In the genomic region with DNA sequence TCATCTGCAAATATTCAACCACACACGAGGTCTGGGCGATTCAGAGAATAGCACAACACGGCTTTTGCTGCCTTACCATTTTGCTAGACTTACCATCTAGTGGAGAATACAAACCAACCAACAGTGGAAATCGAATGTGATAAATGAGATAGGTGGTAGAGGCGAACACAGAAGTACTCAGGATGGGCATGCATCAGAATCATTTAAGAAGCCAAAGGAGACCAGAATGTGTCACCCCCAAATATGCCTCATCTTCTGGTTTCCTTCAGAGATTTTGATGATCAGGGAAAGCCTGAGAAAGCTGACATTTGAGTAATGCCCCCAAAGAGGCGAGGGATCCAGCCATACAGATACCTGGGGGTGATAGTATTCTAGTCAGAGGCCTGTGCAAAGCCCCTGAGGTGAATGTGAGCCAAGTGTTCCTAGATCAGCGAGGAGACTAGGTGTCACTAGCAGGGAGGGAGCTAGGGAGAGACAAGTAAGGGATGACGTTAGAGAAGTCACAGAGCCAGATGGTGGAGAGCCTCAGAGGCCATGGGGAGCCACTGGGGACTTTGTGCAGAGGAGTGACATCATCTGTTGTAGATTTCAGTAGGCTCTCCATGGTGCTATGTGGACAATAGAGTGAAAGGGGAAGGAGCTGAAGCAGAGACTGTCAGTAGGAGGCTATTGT, we compare ENCODE assay signal across 8 cellular contexts. TPM values are rescaled to one million over a fixed set of nuclear protein-coding genes. Genes with fewer than 3 reads are reported as not detected.
A peak's percentile ranks its signal among the peaks of the same experiment; 100 is the strongest.
DNase-seq lines count a peak whose midpoint lies in the region; ATAC-seq lines count a peak whose summit lies in the region.

No MANE protein-coding gene starts in this region.

- ATAC-seq in HG03095 (IDR thresholded peaks at IDR 0.05; ENCODE audit: unreplicated experiment) (no peak), GM21381 (IDR thresholded peaks at IDR 0.05; ENCODE audit: unreplicated experiment) (no peak)

- peak; percentile 45 for DNase-seq in stimulated activated CD4-positive, alpha-beta T cell treated with anti-CD3 and anti-CD28 coated beads, Interleukin-15, amount 100 ng/mL, for 24 hours
- no peak for DNase-seq in stimulated activated CD4-positive, alpha-beta T cell treated with anti-CD3 and anti-CD28 coated beads, Interleukin-12 subunit alpha, Interleukin-12 subunit beta, amount 100 ng/mL, for 4 hours
- DNase-seq in RPMI8226 (peak; percentile 32), epithelial cell of prostate (ENCODE audit: low read depth, low spot score) (no peak), occipital lobe (lab: John Stamatoyannopoulos, UW) (no peak)
- DNase-seq in stimulated activated CD4-positive, alpha-beta T cell treated with anti-CD3 and anti-CD28 coated beads, Interleukin-4, amount 100 ng/mL, for 1 hour: peak; percentile 14

- H3K27ac ChIP-seq in epithelial cell of prostate: peak overlapping the region; percentile 96

RNA-seq across cellular contexts. Expression of a gene that starts 1.7 kb away (rescaled TPM):
- 29.0 TPM for total RNA-seq in occipital lobe

Comparison
In these comparisons a context has a peak if more than half of its experiments do, and no peak if none do; other contexts are left out.
1. DNase-seq: peak in stimulated activated CD4-positive, alpha-beta T cell treated with anti-CD3 and anti-CD28 coated beads, Interleukin-15, amount 100 ng/mL, for 24 hours (single experiment), RPMI8226 (single experiment) and stimulated activated CD4-positive, alpha-beta T cell treated with anti-CD3 and anti-CD28 coated beads, Interleukin-4, amount 100 ng/mL, for 1 hour (single experiment); none in stimulated activated CD4-positive, alpha-beta T cell treated with anti-CD3 and anti-CD28 coated beads, Interleukin-12 subunit alpha, Interleukin-12 subunit beta, amount 100 ng/mL, for 4 hours (single experiment), epithelial cell of prostate (single experiment) and occipital lobe (single experiment).